27 cellular contexts compared by ENCODE assay signal in the genomic region with DNA sequence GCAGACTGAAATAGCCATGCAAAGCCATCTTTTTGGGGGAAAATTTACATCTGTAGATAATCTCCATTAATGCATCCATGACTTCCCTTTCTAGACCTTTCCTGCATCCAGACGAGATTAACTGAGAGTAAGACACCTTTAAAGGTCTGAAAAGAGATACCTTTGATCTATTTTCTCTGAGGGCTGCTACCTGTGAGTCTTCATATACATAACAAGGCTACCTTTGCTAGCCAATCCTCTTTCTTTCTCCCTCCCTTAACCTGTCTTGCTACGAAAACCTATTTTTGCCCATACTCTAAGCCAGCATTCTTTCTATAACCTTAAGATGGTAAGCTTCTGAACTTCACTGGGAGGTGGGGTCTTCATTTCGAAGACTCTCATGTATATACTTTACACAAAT.
"Had no signal": no experiment of that assay in that cellular context is flagged by ENCODE, and none has a peak within 500 bp of the region (broad histone marks: within the 10 kb centered on the region; RNA-seq: fewer than 3 reads in every experiment).

No MANE protein-coding gene starts in this region.

- H3K9me3 Mint-ChIP-seq: nephron progenitor cell; neural progenitor cell; stimulated activated memory B cell treated with anti-CD40 and anti-IgM and Interleukin-4, amounts not matched to agents 10 μg/mL and 1 μg/mL and 100 μg/mL, for 72 hours; stimulated activated naive CD8-positive, alpha-beta T cell treated with anti-CD3 and anti-CD28 coated beads, Interleukin-15, amount 100 ng/mL, for 72 hours; type B pancreatic cell had no signal

- H3K36me3 Mint-ChIP-seq: mesothelial cell of epicardium; naive B cell; natural killer cell; neural progenitor cell; stimulated activated memory B cell treated with anti-CD40 and anti-IgM and Interleukin-4, amounts not matched to agents 10 μg/mL and 1 μg/mL and 100 μg/mL, for 72 hours; type B pancreatic cell had no signal

- H3K79me2 ChIP-seq: hepatocyte, parathyroid adenoma had no signal

- H3K36me3 ChIP-seq: left ventricle myocardium inferior, neural progenitor cell, neutrophil, right atrium auricular region, right lobe of liver, tibial nerve, uterus had no signal

- H3K27me3 Mint-ChIP-seq: naive B cell; stimulated activated memory B cell treated with anti-CD40 and anti-IgM and Interleukin-4, amounts not matched to agents 10 μg/mL and 1 μg/mL and 100 μg/mL, for 72 hours; stimulated activated naive CD8-positive, alpha-beta T cell treated with anti-CD3 and anti-CD28 coated beads, Interleukin-15, amount 100 ng/mL, for 72 hours; type B pancreatic cell had no signal

- H3K27ac Mint-ChIP-seq: mesothelial cell of epicardium; natural killer cell; nephron progenitor cell; neural progenitor cell; stimulated activated memory B cell treated with anti-CD40 and anti-IgM and Interleukin-4, amounts not matched to agents 10 μg/mL and 1 μg/mL and 100 μg/mL, for 72 hours; stimulated activated naive CD8-positive, alpha-beta T cell treated with anti-CD3 and anti-CD28 coated beads, Interleukin-15, amount 100 ng/mL, for 72 hours; type B pancreatic cell had no signal

- H3K9me3 ChIP-seq: left ventricle myocardium inferior, neutrophil, right atrium auricular region, right lobe of liver, tibial nerve, uterus had no signal

- H3K27ac ChIP-seq: hepatocyte, left ventricle myocardium inferior, neural progenitor cell, neutrophil, parathyroid adenoma, right atrium auricular region, right lobe of liver, tibial nerve, uterus had no signal

- H3K4me3 Mint-ChIP-seq: mesothelial cell of epicardium; naive B cell; natural killer cell; nephron progenitor cell; neural progenitor cell; stimulated activated memory B cell treated with anti-CD40 and anti-IgM and Interleukin-4, amounts not matched to agents 10 μg/mL and 1 μg/mL and 100 μg/mL, for 72 hours; stimulated activated naive CD8-positive, alpha-beta T cell treated with anti-CD3 and anti-CD28 coated beads, Interleukin-15, amount 100 ng/mL, for 72 hours; type B pancreatic cell had no signal

- H3K4me1 Mint-ChIP-seq: naive B cell; natural killer cell; nephron progenitor cell; stimulated activated memory B cell treated with anti-CD40 and anti-IgM and Interleukin-4, amounts not matched to agents 10 μg/mL and 1 μg/mL and 100 μg/mL, for 72 hours; stimulated activated naive CD8-positive, alpha-beta T cell treated with anti-CD3 and anti-CD28 coated beads, Interleukin-15, amount 100 ng/mL, for 72 hours had no signal

- H3K4me1 ChIP-seq: left ventricle myocardium inferior, neural progenitor cell, parathyroid adenoma, right atrium auricular region, right lobe of liver, tibial nerve, uterus had no signal

- H2AFZ ChIP-seq: hepatocyte, neural progenitor cell, parathyroid adenoma had no signal

- H3K27me3 ChIP-seq: hepatocyte, neural progenitor cell, neutrophil, right atrium auricular region, right lobe of liver, tibial nerve, uterus had no signal

- H3K4me3 ChIP-seq: hepatocyte, left ventricle myocardium inferior, lung, neural progenitor cell, right atrium auricular region, right lobe of liver, smooth muscle cell, tibial nerve, uterus had no signal

- H3K4me2 ChIP-seq: hepatocyte, neural progenitor cell, smooth muscle cell had no signal

- ATAC-seq: natural killer cell; right lobe of liver; stimulated activated memory B cell treated with anti-CD40 and anti-IgM and Interleukin-4, amounts not matched to agents 10 μg/mL and 1 μg/mL and 100 μg/mL, for 72 hours; stimulated activated naive CD8-positive, alpha-beta T cell treated with anti-CD3 and anti-CD28 coated beads, Interleukin-15, amount 100 ng/mL, for 72 hours had no signal

- DNase-seq: islet precursor cell; left ventricle myocardium inferior; mesendoderm; naive B cell; natural killer cell; nephron progenitor cell; occipital lobe; right lobe of liver; stimulated activated CD4-positive, alpha-beta T cell treated with anti-CD3 and anti-CD28 coated beads, Interleukin-1b, Interleukin-23, amount 100 ng/mL, for 48 hours; stimulated activated CD4-positive, alpha-beta T cell treated with anti-CD3 and anti-CD28 coated beads, Interleukin-2, amount 100 ng/mL, for 48 hours; stimulated activated CD4-positive, alpha-beta T cell treated with anti-CD3 and anti-CD28 coated beads, Interleukin-4, amount 100 ng/mL, for 4 hours; stimulated activated CD8-positive, alpha-beta memory T cell treated with anti-CD3 and anti-CD28 coated beads, Interleukin-4, amount 100 ng/mL, for 48 hours; stimulated activated naive CD4-positive, alpha-beta T cell treated with Interleukin-2 at 50 U/mL for 16 hours; stimulated activated naive CD8-positive, alpha-beta T cell treated with anti-CD3 and anti-CD28 coated beads, Interleukin-15, amount 100 ng/mL, for 72 hours; substantia nigra; uterus had no signal
